ENCODE assay signal across 8 cellular contexts in the genomic region with DNA sequence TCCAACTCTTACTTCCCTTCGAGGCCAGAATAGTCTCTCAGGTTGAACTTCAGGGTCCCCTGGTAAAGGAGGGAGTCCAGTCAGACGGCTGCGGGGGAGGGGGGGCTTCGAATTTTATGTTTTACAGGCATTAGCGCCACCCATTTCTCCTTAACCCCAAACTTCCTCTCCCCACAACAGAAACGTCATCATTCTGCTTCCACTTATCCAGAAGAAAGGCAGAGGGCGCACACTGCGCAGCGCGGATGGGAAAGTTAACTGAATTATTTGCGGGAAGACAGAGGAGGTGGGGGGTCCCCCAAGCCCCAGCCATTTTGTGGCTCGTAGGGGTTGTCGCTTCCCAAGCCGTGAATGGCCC. TPM values are rescaled to one million over a fixed set of nuclear protein-coding genes. Genes with fewer than 3 reads are reported as not detected.
A peak's percentile ranks its signal among the peaks of the same experiment; 100 is the strongest.
DNase-seq lines count a peak whose midpoint lies in the region; ATAC-seq and TF ChIP-seq lines count a peak whose summit lies in the region.

No MANE protein-coding gene starts in this region.

- H3K4me3 ChIP-seq in WERI-Rb-1 (ENCODE audit: low read depth, low read length): peak overlapping the region; percentile 71
- H3K4me3 ChIP-seq in fibroblast of pulmonary artery (replicated peaks; ENCODE audit: low read depth, low read length): peak overlapping the region; percentile 99

- peak overlapping the region; percentile 98 for H3K4me3 Mint-ChIP-seq in activated naive CD4-positive, alpha-beta T cell treated with anti-CD3 and anti-CD28 coated beads, Interleukin-2, amount 10 ng/mL, durations not matched to agents 7 days and 5 days
- H3K4me3 Mint-ChIP-seq in naive thymus-derived CD8-positive, alpha-beta T cell: peak overlapping the region; percentile 77 to 100 (median 97)

- POLR2A ChIA-PET in naive thymus-derived CD8-positive, alpha-beta T cell (lab: Charles Lee): interaction anchor here (0.6 to 11.4 kb wide), 24 partner anchors 10 to 210 kb away, joined by 3 to 681 read pairs (median 9); a partner anchor contains a TSS

- H3K27me3 Mint-ChIP-seq in activated naive CD4-positive, alpha-beta T cell treated with anti-CD3 and anti-CD28 coated beads, Interleukin-2, amount 10 ng/mL, durations not matched to agents 7 days and 5 days: no peaks in the 10 kb centered on the region
- no peaks in the 10 kb centered on the region for H3K27me3 Mint-ChIP-seq in naive thymus-derived CD8-positive, alpha-beta T cell

- peak overlapping the region; percentile 96 for H3K27ac ChIP-seq in WERI-Rb-1

- peaks cover 79% of the 10 kb centered on the region for H3K4me1 Mint-ChIP-seq in activated naive CD4-positive, alpha-beta T cell treated with anti-CD3 and anti-CD28 coated beads, Interleukin-2, amount 10 ng/mL, durations not matched to agents 7 days and 5 days
- H3K4me1 Mint-ChIP-seq in naive thymus-derived CD8-positive, alpha-beta T cell: peaks cover 36 to 83% (median 61%) of the 10 kb centered on the region in 4 donors

- H3K36me3 ChIP-seq in WERI-Rb-1: peaks cover 15% of the 10 kb centered on the region

- CTCF ChIA-PET in activated naive CD4-positive, alpha-beta T cell treated with anti-CD3 and anti-CD28 coated beads, Interleukin-2, amount 10 ng/mL, durations not matched to agents 7 days and 5 days (lab: Charles Lee): interaction anchor here (0.6 to 1.4 kb wide), 2 partner anchors 16 to 166 kb away, joined by 4 to 5 read pairs; no protein-coding TSS in a partner anchor

- TF ChIP-seq CTCF in WERI-Rb-1 (IDR thresholded peaks at IDR 0.05; ENCODE audit: low read depth, low read length) (peak; percentile 52), fibroblast of pulmonary artery (IDR thresholded peaks at IDR 0.05; ENCODE audit: low read length, missing control alignments) (peak; percentile 26)

- ATAC-seq in HG02973 (IDR thresholded peaks at IDR 0.05; ENCODE audit: unreplicated experiment) (peak; percentile 1), GM18867 (IDR thresholded peaks at IDR 0.05; ENCODE audit: unreplicated experiment) (no peak)
- ATAC-seq in naive thymus-derived CD8-positive, alpha-beta T cell: peak; percentile 18 to 24

- peak overlapping the region; percentile 91 for H3K27ac Mint-ChIP-seq in activated naive CD4-positive, alpha-beta T cell treated with anti-CD3 and anti-CD28 coated beads, Interleukin-2, amount 10 ng/mL, durations not matched to agents 7 days and 5 days
- peak overlapping the region; percentile 93 to 100 (median 96) for H3K27ac Mint-ChIP-seq in naive thymus-derived CD8-positive, alpha-beta T cell

- no peaks in the 10 kb centered on the region for H3K27me3 ChIP-seq in WERI-Rb-1 (ENCODE audit: insufficient read depth, low read depth, severe bottlenecking)

- peaks cover 25% of the 10 kb centered on the region for H3K36me3 Mint-ChIP-seq in activated naive CD4-positive, alpha-beta T cell treated with anti-CD3 and anti-CD28 coated beads, Interleukin-2, amount 10 ng/mL, durations not matched to agents 7 days and 5 days
- peaks cover 5 to 30% (median 28%) of the 10 kb centered on the region in 3 donors for H3K36me3 Mint-ChIP-seq in naive thymus-derived CD8-positive, alpha-beta T cell

- DNase-seq in activated naive CD4-positive, alpha-beta T cell treated with anti-CD3 and anti-CD28 coated beads, Interleukin-2, amount 10 ng/mL, durations not matched to agents 7 days and 5 days: no peak
- DNase-seq in activated naive CD4-positive, alpha-beta T cell treated with anti-CD3 and anti-CD28 coated beads, Interleukin-2, amount 50 U/mL, for 16 hours: no peak
- DNase-seq in NCI-H2171 (lab: John Stamatoyannopoulos, UW) (peak; percentile 85), WERI-Rb-1 (peak; percentile 92), fibroblast of pulmonary artery (ENCODE audit: low read depth) (peak; percentile 88)
- peak in 2 of 10 donors; percentile 17 to 38 for DNase-seq in naive thymus-derived CD8-positive, alpha-beta T cell

- no peaks in the 10 kb centered on the region for H3K9me3 Mint-ChIP-seq in activated naive CD4-positive, alpha-beta T cell treated with anti-CD3 and anti-CD28 coated beads, Interleukin-2, amount 10 ng/mL, durations not matched to agents 7 days and 5 days
- no peaks in the 10 kb centered on the region for H3K9me3 Mint-ChIP-seq in naive thymus-derived CD8-positive, alpha-beta T cell

- no peaks in the 10 kb centered on the region for H3K9me3 ChIP-seq in WERI-Rb-1 (ENCODE audit: severe bottlenecking)

RNA-seq across cellular contexts. Expression of a gene that starts 0.5 kb away (rescaled TPM):
- total RNA-seq in naive thymus-derived CD8-positive, alpha-beta T cell: 100 to 1,000 TPM; 369 to 376 TPM
- 100 to 1,000 TPM; 358 to 485 (median 396) TPM for polyA plus RNA-seq in naive thymus-derived CD8-positive, alpha-beta T cell

RNA-seq across cellular contexts. Expression of a gene that starts 30.1 kb away (rescaled TPM):
- total RNA-seq in naive thymus-derived CD8-positive, alpha-beta T cell: 10 to 100 TPM; 73.4 to 73.5 TPM
- polyA plus RNA-seq in naive thymus-derived CD8-positive, alpha-beta T cell: 100 to 1,000 TPM in 2 of 3 donors, 10 to 100 TPM in 1; 92.4 to 271 (median 227) TPM

Comparison
In these comparisons a context has a peak if more than half of its experiments do, and no peak if none do; other contexts are left out.
1. DNase-seq: peak in NCI-H2171 (single experiment), WERI-Rb-1 (single experiment) and fibroblast of pulmonary artery (single experiment); none in activated naive CD4-positive, alpha-beta T cell treated with anti-CD3 and anti-CD28 coated beads, Interleukin-2, amount 10 ng/mL, durations not matched to agents 7 days and 5 days (single experiment) and activated naive CD4-positive, alpha-beta T cell treated with anti-CD3 and anti-CD28 coated beads, Interleukin-2, amount 50 U/mL, for 16 hours (single experiment).